In the genomic region with DNA sequence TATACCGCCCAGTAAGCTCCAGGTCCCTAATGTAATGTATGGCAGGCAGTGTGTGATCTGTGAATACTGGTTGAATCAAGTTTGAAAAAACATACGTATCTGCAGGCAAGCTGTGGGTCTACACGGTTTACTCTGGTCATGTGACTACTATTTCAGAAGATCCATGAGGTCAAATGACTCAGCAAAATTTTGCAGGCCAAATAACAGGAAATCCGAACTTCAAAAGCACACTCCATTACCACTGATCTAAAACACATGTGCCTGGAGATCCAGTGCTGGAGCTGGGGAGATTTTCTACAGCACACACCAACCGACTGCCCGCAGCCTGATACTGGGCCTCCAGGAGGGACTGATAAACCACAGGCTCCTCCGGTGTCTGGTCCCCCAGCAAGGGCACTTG, we compare ENCODE assay signal across 1 cellular context.
TF ChIP-seq lines count a peak whose summit lies in the region.

No MANE protein-coding gene starts in this region.

TF ChIP-seq in K562, 482 proteins besides CTCF, POLR2A, EP300 and RAD21 (continued from another document and continues in another):
- TF ChIP-seq, protein P1, sequence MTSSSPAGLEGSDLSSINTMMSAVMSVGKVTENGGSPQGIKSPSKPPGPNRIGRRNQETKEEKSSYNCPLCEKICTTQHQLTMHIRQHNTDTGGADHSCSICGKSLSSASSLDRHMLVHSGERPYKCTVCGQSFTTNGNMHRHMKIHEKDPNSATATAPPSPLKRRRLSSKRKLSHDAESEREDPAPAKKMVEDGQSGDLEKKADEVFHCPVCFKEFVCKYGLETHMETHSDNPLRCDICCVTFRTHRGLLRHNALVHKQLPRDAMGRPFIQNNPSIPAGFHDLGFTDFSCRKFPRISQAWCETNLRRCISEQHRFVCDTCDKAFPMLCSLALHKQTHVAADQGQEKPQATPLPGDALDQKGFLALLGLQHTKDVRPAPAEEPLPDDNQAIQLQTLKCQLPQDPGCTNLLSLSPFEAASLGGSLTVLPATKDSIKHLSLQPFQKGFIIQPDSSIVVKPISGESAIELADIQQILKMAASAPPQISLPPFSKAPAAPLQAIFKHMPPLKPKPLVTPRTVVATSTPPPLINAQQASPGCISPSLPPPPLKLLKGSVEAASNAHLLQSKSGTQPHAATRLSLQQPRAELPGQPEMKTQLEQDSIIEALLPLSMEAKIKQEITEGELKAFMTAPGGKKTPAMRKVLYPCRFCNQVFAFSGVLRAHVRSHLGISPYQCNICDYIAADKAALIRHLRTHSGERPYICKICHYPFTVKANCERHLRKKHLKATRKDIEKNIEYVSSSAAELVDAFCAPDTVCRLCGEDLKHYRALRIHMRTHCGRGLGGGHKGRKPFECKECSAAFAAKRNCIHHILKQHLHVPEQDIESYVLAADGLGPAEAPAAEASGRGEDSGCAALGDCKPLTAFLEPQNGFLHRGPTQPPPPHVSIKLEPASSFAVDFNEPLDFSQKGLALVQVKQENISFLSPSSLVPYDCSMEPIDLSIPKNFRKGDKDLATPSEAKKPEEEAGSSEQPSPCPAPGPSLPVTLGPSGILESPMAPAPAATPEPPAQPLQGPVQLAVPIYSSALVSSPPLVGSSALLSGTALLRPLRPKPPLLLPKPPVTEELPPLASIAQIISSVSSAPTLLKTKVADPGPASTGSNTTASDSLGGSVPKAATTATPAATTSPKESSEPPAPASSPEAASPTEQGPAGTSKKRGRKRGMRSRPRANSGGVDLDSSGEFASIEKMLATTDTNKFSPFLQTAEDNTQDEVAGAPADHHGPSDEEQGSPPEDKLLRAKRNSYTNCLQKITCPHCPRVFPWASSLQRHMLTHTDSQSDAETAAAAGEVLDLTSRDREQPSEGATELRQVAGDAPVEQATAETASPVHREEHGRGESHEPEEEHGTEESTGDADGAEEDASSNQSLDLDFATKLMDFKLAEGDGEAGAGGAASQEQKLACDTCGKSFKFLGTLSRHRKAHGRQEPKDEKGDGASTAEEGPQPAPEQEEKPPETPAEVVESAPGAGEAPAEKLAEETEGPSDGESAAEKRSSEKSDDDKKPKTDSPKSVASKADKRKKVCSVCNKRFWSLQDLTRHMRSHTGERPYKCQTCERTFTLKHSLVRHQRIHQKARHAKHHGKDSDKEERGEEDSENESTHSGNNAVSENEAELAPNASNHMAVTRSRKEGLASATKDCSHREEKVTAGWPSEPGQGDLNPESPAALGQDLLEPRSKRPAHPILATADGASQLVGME (CRISPR knock-in tag; IDR thresholded peaks at IDR 0.05) = no peak
- no peak for TF ChIP-seq SIN3B (IDR thresholded peaks at IDR 0.05; ENCODE audit: low read depth)
- peak; percentile 28; the same call in 1 of the 2 replicates for TF ChIP-seq EP400 (IDR thresholded peaks at IDR 0.05)
- no peak for TF ChIP-seq CEBPB (tag; IDR thresholded peaks at IDR 0.05)
- TF ChIP-seq OTX1 (CRISPR knock-in tag; IDR thresholded peaks at IDR 0.05) = no peak
- TF ChIP-seq ZHX1 (conservative IDR thresholded peaks at IDR 0.05; ENCODE audit: low read length) = no peak
- no peak for TF ChIP-seq ZFP36 (IDR thresholded peaks at IDR 0.05; ENCODE audit: low read depth, low read length, partially characterized antibody)
- no peak for TF ChIP-seq RFX1 (IDR thresholded peaks at IDR 0.05)
- no peak for TF ChIP-seq PHF8 (IDR thresholded peaks at IDR 0.05; ENCODE audit: borderline replicate concordance, low read length)
- no peak for TF ChIP-seq CREB1 (IDR thresholded peaks at IDR 0.05)
- TF ChIP-seq CREB1 (CRISPR knock-in tag; IDR thresholded peaks at IDR 0.05) = no peak
- no peak for TF ChIP-seq CREB5 (CRISPR knock-in tag; IDR thresholded peaks at IDR 0.05)
- no peak for TF ChIP-seq PYGO2 (tag; IDR thresholded peaks at IDR 0.05)
- TF ChIP-seq ZNF184 (CRISPR knock-in tag; IDR thresholded peaks at IDR 0.05) = no peak
- TF ChIP-seq TRIM28 (IDR thresholded peaks at IDR 0.05) = no peak
- TF ChIP-seq SMAD2 (IDR thresholded peaks at IDR 0.05; ENCODE audit: low read depth, low read length) = no peak
- peak; percentile 53 to 74; a peak in 3 of 4 replicates for TF ChIP-seq TRIM24 (IDR thresholded peaks at IDR 0.05)
- TF ChIP-seq ZNF175 (CRISPR knock-in tag; IDR thresholded peaks at IDR 0.05; ENCODE audit: low read depth) = peak; percentile 67; the same call in 1 of the 2 replicates
- TF ChIP-seq, protein P2, sequence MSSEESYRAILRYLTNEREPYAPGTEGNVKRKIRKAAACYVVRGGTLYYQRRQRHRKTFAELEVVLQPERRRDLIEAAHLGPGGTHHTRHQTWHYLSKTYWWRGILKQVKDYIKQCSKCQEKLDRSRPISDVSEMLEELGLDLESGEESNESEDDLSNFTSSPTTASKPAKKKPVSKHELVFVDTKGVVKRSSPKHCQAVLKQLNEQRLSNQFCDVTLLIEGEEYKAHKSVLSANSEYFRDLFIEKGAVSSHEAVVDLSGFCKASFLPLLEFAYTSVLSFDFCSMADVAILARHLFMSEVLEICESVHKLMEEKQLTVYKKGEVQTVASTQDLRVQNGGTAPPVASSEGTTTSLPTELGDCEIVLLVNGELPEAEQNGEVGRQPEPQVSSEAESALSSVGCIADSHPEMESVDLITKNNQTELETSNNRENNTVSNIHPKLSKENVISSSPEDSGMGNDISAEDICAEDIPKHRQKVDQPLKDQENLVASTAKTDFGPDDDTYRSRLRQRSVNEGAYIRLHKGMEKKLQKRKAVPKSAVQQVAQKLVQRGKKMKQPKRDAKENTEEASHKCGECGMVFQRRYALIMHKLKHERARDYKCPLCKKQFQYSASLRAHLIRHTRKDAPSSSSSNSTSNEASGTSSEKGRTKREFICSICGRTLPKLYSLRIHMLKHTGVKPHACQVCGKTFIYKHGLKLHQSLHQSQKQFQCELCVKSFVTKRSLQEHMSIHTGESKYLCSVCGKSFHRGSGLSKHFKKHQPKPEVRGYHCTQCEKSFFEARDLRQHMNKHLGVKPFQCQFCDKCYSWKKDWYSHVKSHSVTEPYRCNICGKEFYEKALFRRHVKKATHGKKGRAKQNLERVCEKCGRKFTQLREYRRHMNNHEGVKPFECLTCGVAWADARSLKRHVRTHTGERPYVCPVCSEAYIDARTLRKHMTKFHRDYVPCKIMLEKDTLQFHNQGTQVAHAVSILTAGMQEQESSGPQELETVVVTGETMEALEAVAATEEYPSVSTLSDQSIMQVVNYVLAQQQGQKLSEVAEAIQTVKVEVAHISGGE (CRISPR knock-in tag; IDR thresholded peaks at IDR 0.05) = peak in 1 of 3 experiments; percentile 72; a peak in 1 of 6 replicates
- TF ChIP-seq CBFB (CRISPR knock-in tag; IDR thresholded peaks at IDR 0.05) = no peak
- TF ChIP-seq HMGN3 (IDR thresholded peaks at IDR 0.05; ENCODE audit: borderline replicate concordance, extremely low read depth, insufficient read length, low read depth, low read length) = no peak
- no peak for TF ChIP-seq ZNF785 (CRISPR knock-in tag; IDR thresholded peaks at IDR 0.05)
- peak; percentile 55 for TF ChIP-seq CBFA2T3 (IDR thresholded peaks at IDR 0.05)
- TF ChIP-seq MAFG (tag; conservative IDR thresholded peaks at IDR 0.05) = peak; percentile 99
- TF ChIP-seq HCFC1 (IDR thresholded peaks at IDR 0.05; ENCODE audit: low read depth, low read length) = no peak
- TF ChIP-seq ELF4 (CRISPR knock-in tag; IDR thresholded peaks at IDR 0.05) = no peak
- no peak for TF ChIP-seq NUFIP1 (IDR thresholded peaks at IDR 0.05; ENCODE audit: partially characterized antibody)
- no peak for TF ChIP-seq NCOA4 (IDR thresholded peaks at IDR 0.05; ENCODE audit: partially characterized antibody)
- no peak for TF ChIP-seq XRCC5 (IDR thresholded peaks at IDR 0.05; ENCODE audit: low read depth, low read length)
- TF ChIP-seq GABPB2 (CRISPR knock-in tag; conservative IDR thresholded peaks at IDR 0.05) = no peak
- TF ChIP-seq IRF1 (CRISPR knock-in tag; IDR thresholded peaks at IDR 0.05; ENCODE audit: borderline replicate concordance) = no peak
- no peak for TF ChIP-seq ZNF583 (CRISPR knock-in tag; IDR thresholded peaks at IDR 0.05)
- TF ChIP-seq ZNF316 (IDR thresholded peaks at IDR 0.05) = peak; percentile 94
- TF ChIP-seq FOXK2 (conservative IDR thresholded peaks at IDR 0.05 in 1 of 2, IDR thresholded peaks at IDR 0.05 in 1 of 2; ENCODE audit: low read depth in 2 of 2) = no peak
- no peak for TF ChIP-seq TSHZ1 (CRISPR knock-in tag; IDR thresholded peaks at IDR 0.05)
- no peak for TF ChIP-seq POLR2G (IDR thresholded peaks at IDR 0.05; ENCODE audit: low read depth, low read length)
- TF ChIP-seq ZNF77 (CRISPR knock-in tag; IDR thresholded peaks at IDR 0.05) = no peak
- peak; percentile 90 for TF ChIP-seq MAFK (IDR thresholded peaks at IDR 0.05; ENCODE audit: low read length)
- TF ChIP-seq MNT (conservative IDR thresholded peaks at IDR 0.05) = 0 out of 4 replicates have a peak, but pooled peaks of 1 of the 2 experiments have one; percentile 20
- no peak for TF ChIP-seq KAT7 (CRISPR knock-in tag; IDR thresholded peaks at IDR 0.05; ENCODE audit: borderline replicate concordance)
- no peak for TF ChIP-seq SMARCC2 (IDR thresholded peaks at IDR 0.05; ENCODE audit: low read depth)
- TF ChIP-seq GABPA (tag; conservative IDR thresholded peaks at IDR 0.05; ENCODE audit: low read depth) = 0 out of 2 replicates have a peak, but pooled peaks have one; percentile 27
